In the genomic region with DNA sequence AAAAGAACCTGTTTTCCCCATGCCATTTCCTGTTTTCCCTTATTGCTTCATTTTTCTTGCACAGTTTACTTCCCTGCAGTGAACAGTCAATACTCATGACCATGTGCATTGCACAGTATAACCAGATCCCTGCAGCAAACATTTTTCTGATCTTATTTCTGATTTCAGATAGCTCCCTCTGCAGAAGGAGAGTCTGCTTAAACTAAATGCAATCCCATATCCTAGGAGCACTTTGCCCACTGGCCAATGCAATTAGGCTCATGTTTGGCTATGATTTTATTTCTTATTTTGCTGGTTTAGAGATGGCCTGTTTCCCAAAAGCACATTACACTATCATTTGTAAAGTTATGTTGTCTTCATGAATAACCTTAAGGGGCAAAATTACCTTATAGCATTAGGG, we compare ENCODE assay signal across 2 cellular contexts.
TF ChIP-seq lines count a peak whose summit lies in the region.

No MANE protein-coding gene starts in this region.

TF ChIP-seq in liver, 16 proteins besides CTCF, POLR2A, EP300 and RAD21 (continued from another document):
- TF ChIP-seq, protein P1, sequence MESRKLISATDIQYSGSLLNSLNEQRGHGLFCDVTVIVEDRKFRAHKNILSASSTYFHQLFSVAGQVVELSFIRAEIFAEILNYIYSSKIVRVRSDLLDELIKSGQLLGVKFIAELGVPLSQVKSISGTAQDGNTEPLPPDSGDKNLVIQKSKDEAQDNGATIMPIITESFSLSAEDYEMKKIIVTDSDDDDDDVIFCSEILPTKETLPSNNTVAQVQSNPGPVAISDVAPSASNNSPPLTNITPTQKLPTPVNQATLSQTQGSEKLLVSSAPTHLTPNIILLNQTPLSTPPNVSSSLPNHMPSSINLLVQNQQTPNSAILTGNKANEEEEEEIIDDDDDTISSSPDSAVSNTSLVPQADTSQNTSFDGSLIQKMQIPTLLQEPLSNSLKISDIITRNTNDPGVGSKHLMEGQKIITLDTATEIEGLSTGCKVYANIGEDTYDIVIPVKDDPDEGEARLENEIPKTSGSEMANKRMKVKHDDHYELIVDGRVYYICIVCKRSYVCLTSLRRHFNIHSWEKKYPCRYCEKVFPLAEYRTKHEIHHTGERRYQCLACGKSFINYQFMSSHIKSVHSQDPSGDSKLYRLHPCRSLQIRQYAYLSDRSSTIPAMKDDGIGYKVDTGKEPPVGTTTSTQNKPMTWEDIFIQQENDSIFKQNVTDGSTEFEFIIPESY (IDR thresholded peaks at IDR 0.05), result no peak
- TF ChIP-seq, protein P2, sequence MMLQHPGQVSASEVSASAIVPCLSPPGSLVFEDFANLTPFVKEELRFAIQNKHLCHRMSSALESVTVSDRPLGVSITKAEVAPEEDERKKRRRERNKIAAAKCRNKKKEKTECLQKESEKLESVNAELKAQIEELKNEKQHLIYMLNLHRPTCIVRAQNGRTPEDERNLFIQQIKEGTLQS (IDR thresholded peaks at IDR 0.05), result no peak
- TF ChIP-seq EGR1 (IDR thresholded peaks at IDR 0.05; ENCODE audit: low read depth in 2 of 2) (no peak), MAX (IDR thresholded peaks at IDR 0.05) (peak; percentile 12), GABPA (IDR thresholded peaks at IDR 0.05 in 1 of 2, conservative IDR thresholded peaks at IDR 0.05 in 1 of 2) (no peak), FOXA1 (IDR thresholded peaks at IDR 0.05) (no peak)

TF ChIP-seq in HepG2, 621 proteins besides CTCF, POLR2A, EP300 and RAD21 (continued from another document):
- TF ChIP-seq GRHL1 (CRISPR knock-in tag; conservative IDR thresholded peaks at IDR 0.05) (no peak), RBM22 (optimal IDR thresholded peaks at IDR 0.05; ENCODE audit: low read length) (no peak), ZNF18 (CRISPR knock-in tag; IDR thresholded peaks at IDR 0.05; ENCODE audit: insufficient replicate concordance) (no peak), ZC3H13 (CRISPR knock-in tag; IDR thresholded peaks at IDR 0.05) (no peak), IKZF1 (IDR thresholded peaks at IDR 0.05) (no peak), ZNF367 (CRISPR knock-in tag; IDR thresholded peaks at IDR 0.05; ENCODE audit: borderline replicate concordance) (no peak), ZBTB38 (CRISPR knock-in tag; IDR thresholded peaks at IDR 0.05) (no peak), KLF12 (CRISPR knock-in tag; IDR thresholded peaks at IDR 0.05; ENCODE audit: borderline replicate concordance) (no peak), ZMAT3 (CRISPR knock-in tag; conservative IDR thresholded peaks at IDR 0.05) (no peak), CERS6 (CRISPR knock-in tag; IDR thresholded peaks at IDR 0.05) (no peak), CHD4 (IDR thresholded peaks at IDR 0.05; ENCODE audit: borderline replicate concordance, low read length) (no peak), RERE (CRISPR knock-in tag; IDR thresholded peaks at IDR 0.05; ENCODE audit: low read depth) (no peak)
